ENCODE assay signal across 18 cellular contexts in genomic region chr1:233379869-233380438, GRCh38. TPM values are rescaled to one million over a fixed set of nuclear protein-coding genes. Genes with fewer than 3 reads are reported as not detected.
DNase-seq lines count a peak whose midpoint lies in the region; ATAC-seq, FAIRE-seq and TF ChIP-seq lines count a peak whose summit lies in the region.
"Had no signal": no experiment of that assay in that cellular context is flagged by ENCODE, and none has a peak within 500 bp of the region (broad histone marks: within the 10 kb centered on the region; RNA-seq: fewer than 3 reads in every experiment).

No MANE protein-coding gene starts in this region.

- in situ Hi-C loops in K562 (cut with MboI): loop anchor here (25.0 kb wide), 1 partner anchor 682 kb away; no protein-coding TSS in a partner anchor
- in situ Hi-C loops in ACHN (cut with HindIII; ENCODE audit: low pct_ligation_motif_present, low pct_unique_long_range_greater_than_20kb, low sequenced_read_pairs): no loop called here

- no peaks in the 10 kb centered on the region for H3K36me3 ChIP-seq in K562 (ENCODE audit: control insufficient read depth, insufficient read depth, low read length)

- H3K4me1 Mint-ChIP-seq in WTC11: peaks cover 13% of the 10 kb centered on the region
- H3K4me1 Mint-ChIP-seq: activated naive CD8-positive, alpha-beta T cell treated with anti-CD3 and anti-CD28 coated beads, Interleukin-2, amount 10 ng/mL, durations not matched to agents 7 days and 5 days; mesothelial cell of epicardium; neural crest cell had no signal

- WGBS in K562 (ENCODE audit: insufficient coverage, low coverage, missing lambda C conversion rate): 2% methylated on average over 7 of the region's 7 CpGs

- H2AFZ ChIP-seq in K562 (ENCODE audit: low read depth, low read length): no peak overlapping the region

- H3K27ac Mint-ChIP-seq in WTC11: no peak overlapping the region
- H3K27ac Mint-ChIP-seq: activated naive CD8-positive, alpha-beta T cell treated with anti-CD3 and anti-CD28 coated beads, Interleukin-2, amount 10 ng/mL, durations not matched to agents 7 days and 5 days; activated T-cell treated with anti-CD3 and anti-CD28 coated beads, Interleukin-2, amount 50 U/mL, for 24 hours; mesothelial cell of epicardium; T-helper 2 cell treated with Interferon-gamma antibody and Interleukin-4, amounts not matched to agents 5 μg/mL and 100 μg/mL, for 36 hours had no signal

- H3K27ac ChIP-seq in K562 (ENCODE audit: extremely low read depth, low read depth, low read length): no peak overlapping the region
- H3K27ac ChIP-seq: breast epithelium had no signal

- no peaks in the 10 kb centered on the region for H3K4me1 ChIP-seq in K562 (replicated peaks in 1 of 2; ENCODE audit: control insufficient read depth in 2 of 2, insufficient read depth in 2 of 2, low read length in 2 of 2)
- H3K4me1 ChIP-seq: breast epithelium had no signal

- no peaks in the 10 kb centered on the region for H3K9me1 ChIP-seq in K562 (ENCODE audit: control insufficient read depth, insufficient read depth, low read length)

- H3K9me3 ChIP-seq in K562 (replicated peaks; ENCODE audit: control insufficient read depth, insufficient read depth, low read depth, low read length): no peaks in the 10 kb centered on the region
- H3K9me3 ChIP-seq: breast epithelium had no signal

- H3K4me3 ChIP-seq in K562: no peak overlapping the region
- H3K4me3 ChIP-seq: breast epithelium had no signal

- no peak overlapping the region for H3K4me3 Mint-ChIP-seq in WTC11
- H3K4me3 Mint-ChIP-seq: activated naive CD8-positive, alpha-beta T cell treated with anti-CD3 and anti-CD28 coated beads, Interleukin-2, amount 10 ng/mL, durations not matched to agents 7 days and 5 days; activated T-cell treated with anti-CD3 and anti-CD28 coated beads, Interleukin-2, amount 50 U/mL, for 24 hours; mesothelial cell of epicardium; neural crest cell; T-helper 2 cell treated with Interferon-gamma antibody and Interleukin-4, amounts not matched to agents 5 μg/mL and 100 μg/mL, for 36 hours had no signal

- ATAC-seq in GM18502 (IDR thresholded peaks at IDR 0.05; ENCODE audit: poor library complexity, unreplicated experiment): peak; percentile 79
- peak; percentile 94 for ATAC-seq in GM21526 (IDR thresholded peaks at IDR 0.05; ENCODE audit: low FRiP score, unreplicated experiment)
- peak; percentile 58 for ATAC-seq in HG03060 (IDR thresholded peaks at IDR 0.05; ENCODE audit: low read depth, unreplicated experiment)
- peak; percentile 33; the same call in 2 of the 3 replicates for ATAC-seq in K562
- ATAC-seq in WTC11: no peak

- no peak overlapping the region; a peak in 1 of 4 replicates for H3K9ac ChIP-seq in K562 (ENCODE audit: insufficient read depth in 1 of 2, low read depth in 2 of 2, low read length in 2 of 2)

- peaks cover 55% of the 10 kb centered on the region for H3K36me3 Mint-ChIP-seq in WTC11
- H3K36me3 Mint-ChIP-seq: activated naive CD8-positive, alpha-beta T cell treated with anti-CD3 and anti-CD28 coated beads, Interleukin-2, amount 10 ng/mL, durations not matched to agents 7 days and 5 days had no signal

- intact Hi-C loops in K562 (cut with micrococcal nuclease): no loop called here

- CTCF ChIA-PET in K562 (lab: Yijun Ruan, JAX; ENCODE audit: low intra/inter-chr PET ratio) (no interaction called here), WTC11 (lab: Charles Lee) (no interaction called here)

- H3K79me2 ChIP-seq in K562 (ENCODE audit: control insufficient read depth, insufficient read depth, low read length): no peaks in the 10 kb centered on the region

- DNase-seq in K562 (ENCODE audit: extremely low read depth in 1 of 4, low spot score in 3 of 4) (no peak), ACHN (no peak), WTC11 (ENCODE audit: low spot score) (no peak)
- DNase-seq in stimulated activated CD4-positive, alpha-beta T cell treated with anti-CD3 and anti-CD28 coated beads, Interleukin-15, amount 100 ng/mL, for 24 hours: no peak
- DNase-seq: activated CD4-positive, alpha-beta T cell treated with anti-CD3 and anti-CD28 coated beads for 4 hours; activated naive CD8-positive, alpha-beta T cell treated with anti-CD3 and anti-CD28 coated beads, Interleukin-2, amount 10 ng/mL, durations not matched to agents 7 days and 5 days; activated T-cell treated with anti-CD3 and anti-CD28 coated beads, Interleukin-2, amount 50 U/mL, for 24 hours; NCI-H1436; Right ventricle myocardium superior had no signal

- H3K4me2 ChIP-seq in K562 (ENCODE audit: insufficient read depth, low read length): no peak overlapping the region

- TF ChIP-seq CTCF in K562 (IDR thresholded peaks at IDR 0.05 in 2 of 3, conservative IDR thresholded peaks at IDR 0.05 in 1 of 3; ENCODE audit: insufficient read depth in 2 of 3, low read depth in 1 of 3, low read length in 3 of 3) (no peak), WTC11 (IDR thresholded peaks at IDR 0.05) (no peak)

- H4K20me1 ChIP-seq in K562 (replicated peaks; ENCODE audit: control insufficient read depth, insufficient read depth, low read length): no peaks in the 10 kb centered on the region

- TF ChIP-seq RAD21 in K562 (CRISPR knock-in tag; conservative IDR thresholded peaks at IDR 0.05 in 1 of 2, IDR thresholded peaks at IDR 0.05 in 1 of 2): no peak

- H3K27me3 ChIP-seq in K562 (ENCODE audit: control insufficient read depth in 2 of 2, insufficient read depth in 2 of 2, low read length in 2 of 2): peaks cover 0 to 14% of the 10 kb centered on the region in 2 experiments; a peak in 2 of 5 replicates
- H3K27me3 ChIP-seq: breast epithelium had no signal

- H3K9me3 Mint-ChIP-seq in WTC11: peaks cover 18% of the 10 kb centered on the region
- H3K9me3 Mint-ChIP-seq: activated naive CD8-positive, alpha-beta T cell treated with anti-CD3 and anti-CD28 coated beads, Interleukin-2, amount 10 ng/mL, durations not matched to agents 7 days and 5 days; activated T-cell treated with anti-CD3 and anti-CD28 coated beads, Interleukin-2, amount 50 U/mL, for 24 hours; T-helper 2 cell treated with Interferon-gamma antibody and Interleukin-4, amounts not matched to agents 5 μg/mL and 100 μg/mL, for 36 hours had no signal

- POLR2A ChIA-PET in K562 (lab: Yijun Ruan, JAX): no interaction called here
- POLR2A ChIA-PET in WTC11 (lab: Charles Lee): no interaction called here

- H3K27me3 Mint-ChIP-seq in WTC11 (ENCODE audit: low read depth): no peaks in the 10 kb centered on the region
- H3K27me3 Mint-ChIP-seq: activated T-cell treated with anti-CD3 and anti-CD28 coated beads, Interleukin-2, amount 50 U/mL, for 24 hours had no signal

- no peak for FAIRE-seq in K562 (lab: Jason Lieb, UNC)
- FAIRE-seq: keratinocyte had no signal

- no TSS peak for BruUV-seq in K562 (replicated peaks; lab: Mats Ljungman, UMichigan)

- TF ChIP-seq POLR2A in K562 (conservative IDR thresholded peaks at IDR 0.05): no peak

- no peak for TF ChIP-seq EP300 in K562 (IDR thresholded peaks at IDR 0.05; ENCODE audit: low read length)

TF ChIP-seq in K562, 482 proteins besides CTCF, POLR2A, EP300 and RAD21:
- TF ChIP-seq GATA2 (CRISPR knock-in tag; IDR thresholded peaks at IDR 0.05) (no peak), ZBTB9 (CRISPR knock-in tag; IDR thresholded peaks at IDR 0.05) (no peak)

TF ChIP-seq in WTC11, 78 proteins besides CTCF, POLR2A, EP300 and RAD21:
- TF ChIP-seq FOXJ3 (CRISPR knock-in tag; IDR thresholded peaks at IDR 0.05; ENCODE audit: borderline replicate concordance): no peak

RNA-seq across cellular contexts. Expression of gene MAP3K21, which starts 52.4 kb away (rescaled TPM):
- 0.83 and 1.2 TPM in 2 replicates for total RNA-seq in K562 (2011; cell fraction: chromatin; rRNA removed; ENCODE audit: low replicate concordance)
- total RNA-seq in K562 (2011; cell fraction: nucleolus; rRNA removed): 0.66 and 0.83 TPM in 2 replicates
- 0.73 and 1.3 TPM in 2 replicates for total RNA-seq in K562 (2011; cell fraction: nucleoplasm; rRNA removed)
- total RNA-seq in K562 (2014; rRNA removed): 0.23 and 0.57 TPM in 2 replicates
- 0.58 and 0.67 TPM in 2 replicates for total RNA-seq in K562 (2014; rRNA removed; fragmentation: Illumina TruSeq; extraction: Trizol)
- 0.62 and 0.68 TPM in 2 replicates for total RNA-seq in K562 (2015; rRNA removed; fragmentation: Illumina TruSeq; extraction: Trizol)
- 0.58 and 0.76 TPM in 2 replicates for total RNA-seq in K562 (2021)
- polyA plus RNA-seq in K562 (2011; rRNA removed): 0.27 and 0.86 TPM in 2 replicates
- polyA plus RNA-seq in K562 (2011; cell fraction: cytosol; rRNA removed): 0.28 and 0.48 TPM in 2 replicates
- polyA plus RNA-seq in K562 (2011; cell fraction: nucleus; rRNA removed): 0.37 and 0.82 TPM in 2 replicates
- 0.38 and 0.43 TPM in 2 replicates for polyA plus RNA-seq in K562 (2012)
- 0.46 and 0.49 TPM in 2 replicates for polyA plus RNA-seq in K562 (2014; fragmentation: Illumina TruSeq; extraction: Trizol)
- under 1 TPM; 0.24 to 0.34 TPM for polyA plus RNA-seq in K562 (2014; fragmentation: Nextera tagmentation; extraction: Ambion mirVana)
- 0.45 and 0.65 TPM in 2 replicates for polyA plus RNA-seq in K562 (2014; rRNA removed)
- 0.66 and 1.7 TPM in 2 replicates for polyA minus RNA-seq in K562 (2011; rRNA and poly(A)+ RNA removed)
- 0.55 and 0.57 TPM in 2 replicates for polyA minus RNA-seq in K562 (2011; cell fraction: cytosol; rRNA and poly(A)+ RNA removed)
- 0.33 and 0.67 TPM in 2 replicates for polyA minus RNA-seq in K562 (2011; cell fraction: nucleus; rRNA and poly(A)+ RNA removed)
- total RNA-seq in WTC11 (2021): 21.1 to 24.0 TPM (median 23.0 TPM) in 3 replicates
- total RNA-seq: LHCN-M2 had no signal
